26 cellular contexts compared by ENCODE assay signal in genomic region chr2:143334837-143335236, GRCh38.
DNase-seq lines count a peak whose midpoint lies in the region; ATAC-seq and TF ChIP-seq lines count a peak whose summit lies in the region.
"Had no signal": no experiment of that assay in that cellular context is flagged by ENCODE, and none has a peak within 500 bp of the region (broad histone marks: within the 10 kb centered on the region; RNA-seq: fewer than 3 reads in every experiment).

No MANE protein-coding gene starts in this region.

- no peaks in the 10 kb centered on the region for H3K9me1 ChIP-seq in IMR-90 (ENCODE audit: insufficient read depth, low read length)

- H4K20me1 ChIP-seq in IMR-90 (ENCODE audit: insufficient read depth, low read length): no peaks in the 10 kb centered on the region
- H4K20me1 ChIP-seq in osteoblast (ENCODE audit: insufficient read depth, low read length): no peaks in the 10 kb centered on the region
- H4K20me1 ChIP-seq: BLaER1 had no signal

- no peak overlapping the region for H3K23ac ChIP-seq in IMR-90 (ENCODE audit: low read depth, low read length)

- CTCF ChIA-PET in IMR-90 (lab: Yijun Ruan, JAX): interaction anchor here (1.0 kb wide), 1 partner anchor 13 kb away, joined by 3 read pairs; no protein-coding TSS in a partner anchor

- H4K5ac ChIP-seq in IMR-90 (ENCODE audit: low read depth, low read length): no peak overlapping the region

- no peak overlapping the region for H3K18ac ChIP-seq in IMR-90 (ENCODE audit: low read depth, low read length)

- H3K36me3 ChIP-seq in IMR-90 (ENCODE audit: control insufficient read depth, insufficient read depth, low read length): no peaks in the 10 kb centered on the region
- H3K36me3 ChIP-seq in osteoblast (ENCODE audit: insufficient read depth, low read length): no peaks in the 10 kb centered on the region
- H3K36me3 ChIP-seq: BLaER1, HAP-1, SJSA1 had no signal

- no peak overlapping the region for H3K56ac ChIP-seq in IMR-90 (ENCODE audit: extremely low read depth, insufficient read depth, low read length)

- H3K9ac ChIP-seq in IMR-90 (ENCODE audit: low read depth, low read length): no peak overlapping the region
- H3K9ac ChIP-seq: BLaER1, GM23248 had no signal

- no peak overlapping the region for H3K4me2 ChIP-seq in IMR-90 (ENCODE audit: low read depth, low read length)
- no peak overlapping the region for H3K4me2 ChIP-seq in osteoblast (ENCODE audit: insufficient read depth, low read length)
- H3K4me2 ChIP-seq: BLaER1 had no signal

- no peak overlapping the region for H4K8ac ChIP-seq in IMR-90 (ENCODE audit: low read depth in 2 of 2, low read length in 2 of 2)

- no peaks in the 10 kb centered on the region for H3K4me1 ChIP-seq in IMR-90 (ENCODE audit: control insufficient read depth, insufficient read depth, low read length)
- H3K4me1 ChIP-seq in osteoblast (ENCODE audit: insufficient read depth, low read length): no peaks in the 10 kb centered on the region
- H3K4me1 ChIP-seq: BLaER1, HAP-1, SJSA1 had no signal

- H3K4ac ChIP-seq in IMR-90 (ENCODE audit: low read depth, low read length): no peak overlapping the region

- WGBS in IMR-90 (ENCODE audit: extremely low coverage in 2 of 2, insufficient read length in 1 of 2), 2 experiments: no CpG with 5 or more reads among the region's 4 CpGs

- POLR2A ChIA-PET in IMR-90 (lab: Charles Lee; ENCODE audit: unreplicated experiment): no interaction called here

- H3K4me3 ChIP-seq in IMR-90 (ENCODE audit: insufficient read depth, low read depth, low read length): no peak overlapping the region
- H3K4me3 ChIP-seq in osteoblast (ENCODE audit: insufficient read depth, low read length): no peak overlapping the region
- H3K4me3 ChIP-seq: BLaER1, GM23248, HAP-1, K562, SJSA1 had no signal

- H2AK5ac ChIP-seq in IMR-90 (ENCODE audit: low read depth, low read length): no peak overlapping the region

- DNase-seq in EH (ENCODE audit: low read depth) (peak; percentile 81), IMR-90 (peak; percentile 24), astrocyte of the hippocampus (ENCODE audit: low read depth, low spot score) (peak; percentile 2), hepatic stellate cell (ENCODE audit: low spot score) (peak; percentile 1), T-helper 2 cell (no peak), SIG-M5 treated with dmso at 0.1 percent for 504 hours (lab: John Stamatoyannopoulos, UW; ENCODE audit: unreplicated experiment) (no peak), osteoblast (ENCODE audit: insufficient read length, low spot score, missing footprints) (no peak)
- DNase-seq: CD4-positive, CD25-positive, alpha-beta regulatory T cell; DMS153; DND-41; GM23248; NCI-H1105 treated with DMSO at 0.1 percent for 48 hours; NCI-H146; NCI-H2029; NCI-H446; NCI-H524 treated with DMSO at 0.1 percent for 48 hours; NCI-H774; NK-92 treated with Interleukin-12 subunit alpha and Interleukin-12 subunit beta, amount 100 ng/mL, for 24 hours; PC-3 had no signal

- H3K27ac ChIP-seq in IMR-90 (ENCODE audit: insufficient read depth, low read length) (no peak overlapping the region), osteoblast (ENCODE audit: low read depth, low read length) (no peak overlapping the region)
- H3K27ac ChIP-seq: BLaER1, GM23248, HL-60, SJSA1 had no signal

- dilution Hi-C loops in IMR-90 (cut with HindIII; ENCODE audit: low sequenced_read_pairs, unreplicated experiment): no loop called here

- ATAC-seq in IMR-90 (ENCODE audit: low read depth): peak; percentile 72
- no peak for ATAC-seq in GM18505 (IDR thresholded peaks at IDR 0.05; ENCODE audit: unreplicated experiment)
- ATAC-seq: HepG2, K562, PC-3 had no signal

- in situ Hi-C loops in IMR-90 (cut with MboI; ENCODE audit: low sequenced_read_pairs): no loop called here

- no peak for TF ChIP-seq POLR2A in IMR-90 (IDR thresholded peaks at IDR 0.05; ENCODE audit: low read depth, low read length)
- no peak for TF ChIP-seq POLR2A in GM18505 (IDR thresholded peaks at IDR 0.05; ENCODE audit: borderline replicate concordance, extremely low read depth, insufficient read depth, insufficient read length)

- no TSS peak for BruUV-seq in IMR-90 (replicated peaks; lab: Mats Ljungman, UMichigan)

- no peak overlapping the region for H2BK5ac ChIP-seq in IMR-90 (ENCODE audit: low read depth, low read length, poor library complexity, severe bottlenecking)

- intact Hi-C loops in IMR-90 (cut with micrococcal nuclease): no loop called here

- H2AFZ ChIP-seq in IMR-90 (replicated peaks; ENCODE audit: low read length, poor library complexity) (no peak overlapping the region), osteoblast (ENCODE audit: low read length) (no peak overlapping the region)
- H2AFZ ChIP-seq: GM23248 had no signal

- H3K14ac ChIP-seq in IMR-90 (replicated peaks; ENCODE audit: low read depth, low read length): no peak overlapping the region

- H3K9me3 ChIP-seq in IMR-90 (ENCODE audit: control insufficient read depth, insufficient read depth, low read length): no peaks in the 10 kb centered on the region
- H3K9me3 ChIP-seq in osteoblast (ENCODE audit: low read depth, low read length): no peaks in the 10 kb centered on the region
- H3K9me3 ChIP-seq: BLaER1, HAP-1, SJSA1 had no signal

- no peaks in the 10 kb centered on the region for H3K79me1 ChIP-seq in IMR-90 (ENCODE audit: low read depth in 1 of 2, low read length in 2 of 2)

- H3K79me2 ChIP-seq in osteoblast (ENCODE audit: insufficient read depth, low read length): no peaks in the 10 kb centered on the region

- H3K27me3 ChIP-seq in IMR-90 (ENCODE audit: control insufficient read depth, insufficient read depth, low read length): no peaks in the 10 kb centered on the region
- no peaks in the 10 kb centered on the region for H3K27me3 ChIP-seq in osteoblast (ENCODE audit: insufficient read depth, low read length)
- H3K27me3 ChIP-seq: BLaER1 had no signal

- H2BK120ac ChIP-seq in IMR-90 (ENCODE audit: low read depth, low read length): no peak overlapping the region

- H2BK20ac ChIP-seq in IMR-90 (ENCODE audit: low read depth, low read length): no peak overlapping the region

- no peak for TF ChIP-seq RAD21 in IMR-90 (IDR thresholded peaks at IDR 0.05; ENCODE audit: low read length)

- no peak overlapping the region for H2AK9ac ChIP-seq in IMR-90 (replicated peaks; ENCODE audit: low read depth, low read length, poor library complexity)

- no peak overlapping the region for H2BK15ac ChIP-seq in IMR-90 (ENCODE audit: low read depth, low read length)

- TF ChIP-seq CTCF in IMR-90 (conservative IDR thresholded peaks at IDR 0.05; ENCODE audit: low read depth, low read length) (no peak), osteoblast (IDR thresholded peaks at IDR 0.05; ENCODE audit: extremely low read depth, low read depth, low read length) (no peak)

- H4K91ac ChIP-seq in IMR-90 (ENCODE audit: insufficient read depth, low read depth, low read length): no peak overlapping the region

TF ChIP-seq in IMR-90, 13 proteins besides CTCF, POLR2A, EP300 and RAD21:
- TF ChIP-seq RFX5 (IDR thresholded peaks at IDR 0.05; ENCODE audit: low read depth, low read length): no peak
- no peak for TF ChIP-seq FOS (IDR thresholded peaks at IDR 0.05; ENCODE audit: low read depth, low read length)
- TF ChIP-seq MAFK (IDR thresholded peaks at IDR 0.05; ENCODE audit: low read depth, low read length): no peak
- no peak for TF ChIP-seq MAZ (IDR thresholded peaks at IDR 0.05; ENCODE audit: borderline replicate concordance, low read depth, low read length)
- no peak for TF ChIP-seq CEBPB (IDR thresholded peaks at IDR 0.05; ENCODE audit: low read depth, low read length)
- TF ChIP-seq BHLHE40 (IDR thresholded peaks at IDR 0.05; ENCODE audit: low read depth, low read length): no peak
- TF ChIP-seq SMC3 (IDR thresholded peaks at IDR 0.05; ENCODE audit: low read depth, low read length): no peak
- no peak for TF ChIP-seq MXI1 (IDR thresholded peaks at IDR 0.05; ENCODE audit: borderline replicate concordance, low read depth, low read length)
- TF ChIP-seq RCOR1 (IDR thresholded peaks at IDR 0.05; ENCODE audit: insufficient replicate concordance, low read length): no peak
- TF ChIP-seq USF2 (IDR thresholded peaks at IDR 0.05; ENCODE audit: low read depth, low read length): no peak
- TF ChIP-seq ELK1 (IDR thresholded peaks at IDR 0.05; ENCODE audit: borderline replicate concordance, low read depth, low read length): no peak
- TF ChIP-seq CHD1 (IDR thresholded peaks at IDR 0.05; ENCODE audit: low read depth, low read length): no peak
- no peak for TF ChIP-seq NFE2L2 (IDR thresholded peaks at IDR 0.05; ENCODE audit: low read depth, low read length)

Comparison
In these comparisons a context has a peak if more than half of its experiments do, and no peak if none do; other contexts are left out.
1. DNase-seq: peak in EH (single experiment), IMR-90 (single experiment), astrocyte of the hippocampus (single experiment) and hepatic stellate cell (single experiment); none in T-helper 2 cell (0 of 5), SIG-M5 treated with dmso at 0.1 percent for 504 hours (single experiment) and osteoblast (single experiment).